ENCODE assay signal across 14 cellular contexts in the genomic region with DNA sequence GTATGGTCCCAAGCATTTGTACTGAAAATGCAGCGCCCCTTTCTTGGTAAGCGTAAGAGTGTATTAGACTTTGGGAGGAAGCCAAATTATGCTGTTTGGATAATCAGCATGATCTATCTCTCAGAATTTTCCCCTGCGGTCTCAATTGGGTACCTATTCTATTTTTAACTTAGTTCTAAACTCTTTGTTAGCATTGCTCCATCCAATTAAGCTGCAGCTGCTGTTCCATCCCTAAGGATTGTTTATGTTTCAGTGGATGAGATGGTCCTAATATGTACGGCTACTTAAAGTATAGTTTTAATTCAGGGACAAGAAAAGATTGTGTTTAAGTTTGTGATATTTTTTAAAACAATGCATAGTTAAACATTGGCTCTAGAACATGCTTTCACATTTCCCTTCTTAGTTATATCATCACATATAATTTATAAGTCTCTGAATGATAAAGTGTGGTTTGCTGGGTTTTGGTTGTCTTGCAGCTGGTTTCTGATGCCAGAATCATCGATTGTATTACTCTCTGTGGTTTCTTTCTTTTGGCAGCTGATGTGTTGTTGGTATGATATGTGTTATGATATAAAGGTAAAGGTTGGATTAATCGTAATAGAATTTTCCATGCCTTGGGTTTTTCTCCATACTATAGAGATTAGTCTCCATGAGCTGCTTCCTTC. TPM values are rescaled to one million over a fixed set of nuclear protein-coding genes. Genes with fewer than 3 reads are reported as not detected.
DNase-seq lines count a peak whose midpoint lies in the region; ATAC-seq and TF ChIP-seq lines count a peak whose summit lies in the region.
"Had no signal": no experiment of that assay in that cellular context is flagged by ENCODE, and none has a peak within 500 bp of the region (broad histone marks: within the 10 kb centered on the region; RNA-seq: fewer than 3 reads in every experiment).

No MANE protein-coding gene starts in this region.

- peak overlapping the region; percentile 9; the same call in 1 of the 2 replicates for H3K4me2 ChIP-seq in SK-N-SH

- H3K9me2 ChIP-seq in SK-N-SH: no peaks in the 10 kb centered on the region

- H3K27ac Mint-ChIP-seq in brain: peak overlapping the region in 3 of 5 experiments; percentile 51 to 76 (median 65)
- H3K27ac Mint-ChIP-seq in neural crest cell (ENCODE audit: unreplicated experiment): peak overlapping the region; percentile 28
- H3K27ac Mint-ChIP-seq: activated naive CD8-positive, alpha-beta T cell treated with anti-CD3 and anti-CD28 coated beads, Interleukin-2, amount 10 ng/mL, durations not matched to agents 7 days and 5 days had no signal

- ATAC-seq in SK-N-SH treated with all-trans-retinoic acid at 6 μM for 48 hours (no peak), GM19467 (IDR thresholded peaks at IDR 0.05; ENCODE audit: unreplicated experiment) (no peak)
- ATAC-seq: lower lobe of right lung had no signal

- no peaks in the 10 kb centered on the region for H3F3A ChIP-seq in SK-N-SH (replicated peaks; ENCODE audit: insufficient read depth)

- no peak for TF ChIP-seq RAD21 in SK-N-SH (IDR thresholded peaks at IDR 0.05; ENCODE audit: low read length)

- H3K4me1 ChIP-seq in SK-N-SH (ENCODE audit: control insufficient read depth in 1 of 2, insufficient read depth in 2 of 2, low read depth in 1 of 2, low read length in 1 of 2): peaks cover 7 to 16% of the 10 kb centered on the region in 2 experiments; a peak in 3 of 4 replicates

- peaks cover 6 to 16% of the 10 kb centered on the region in 2 experiments for H3K36me3 ChIP-seq in SK-N-SH (replicated peaks in 1 of 2; ENCODE audit: control insufficient read depth in 1 of 2, insufficient read depth in 2 of 2, low read length in 1 of 2)
- H3K36me3 ChIP-seq: lower lobe of right lung had no signal

- H3K4me1 Mint-ChIP-seq in brain: peaks cover 59% of the 10 kb centered on the region
- peaks cover 12% of the 10 kb centered on the region for H3K4me1 Mint-ChIP-seq in neural crest cell

- CTCF ChIA-PET in SK-N-SH (lab: Yijun Ruan, JAX): interaction anchor here (1.2 kb wide), 1 partner anchor 12 kb away, joined by 3 read pairs; no protein-coding TSS in a partner anchor

- H3K27me3 Mint-ChIP-seq in brain: no peaks in the 10 kb centered on the region
- H3K27me3 Mint-ChIP-seq in neural crest cell (ENCODE audit: low read depth): no peaks in the 10 kb centered on the region
- H3K27me3 Mint-ChIP-seq: activated naive CD8-positive, alpha-beta T cell treated with anti-CD3 and anti-CD28 coated beads, Interleukin-2, amount 10 ng/mL, durations not matched to agents 7 days and 5 days had no signal

- H2AFZ ChIP-seq in SK-N-SH (ENCODE audit: low read depth): no peak overlapping the region

- H4K20me1 ChIP-seq in SK-N-SH (ENCODE audit: insufficient read depth): peaks cover 44% of the 10 kb centered on the region

- H3K9me3 Mint-ChIP-seq in brain: no peaks in the 10 kb centered on the region
- H3K9me3 Mint-ChIP-seq in neural crest cell: no peaks in the 10 kb centered on the region
- H3K9me3 Mint-ChIP-seq: activated naive CD8-positive, alpha-beta T cell treated with anti-CD3 and anti-CD28 coated beads, Interleukin-2, amount 10 ng/mL, durations not matched to agents 7 days and 5 days had no signal

- no peak for DNase-seq in SK-N-SH
- DNase-seq in NCI-H69 (lab: John Stamatoyannopoulos, UW): peak; percentile 85
- DNase-seq in neural crest cell (ENCODE audit: low read depth, low spot score): no peak
- DNase-seq in activated CD8-positive, alpha-beta memory T cell treated with anti-CD3 and anti-CD28 coated beads, Interleukin-2, amount 50 U/mL, for 4 hours: no peak
- no peak for DNase-seq in NK-92 treated with Interleukin-12 subunit alpha and Interleukin-12 subunit beta, amount 100 ng/mL, for 24 hours (lab: John Stamatoyannopoulos, UW)
- DNase-seq: activated naive CD8-positive, alpha-beta T cell treated with anti-CD3 and anti-CD28 coated beads, Interleukin-2, amount 10 ng/mL, durations not matched to agents 7 days and 5 days; cerebellar nuclear complex; Karpas-422; lower lobe of right lung; NCI-H2171 treated with DMSO at 0.1 percent for 48 hours; stimulated activated CD4-positive, alpha-beta T cell treated with anti-CD3 and anti-CD28 coated beads, Interleukin-12 subunit alpha, Interleukin-12 subunit beta, amount 100 ng/mL, for 4 hours had no signal

- peaks cover 65% of the 10 kb centered on the region for H3K79me2 ChIP-seq in SK-N-SH (ENCODE audit: insufficient read depth)

- H3K27me3 ChIP-seq in SK-N-SH (ENCODE audit: insufficient read depth): no peaks in the 10 kb centered on the region

- no peak overlapping the region for H3K27ac ChIP-seq in SK-N-SH (ENCODE audit: low read depth in 2 of 2, low read length in 1 of 2)
- H3K27ac ChIP-seq: lower lobe of right lung had no signal

- TF ChIP-seq CTCF in SK-N-SH (IDR thresholded peaks at IDR 0.05): no peak
- no peak for TF ChIP-seq CTCF in brain (conservative IDR thresholded peaks at IDR 0.05)
- TF ChIP-seq CTCF in neural crest cell (conservative IDR thresholded peaks at IDR 0.05): no peak

- no peak for TF ChIP-seq EP300 in SK-N-SH (IDR thresholded peaks at IDR 0.05; ENCODE audit: borderline replicate concordance in 1 of 2, low read depth in 1 of 2, low read length in 1 of 2)

- H3K36me3 Mint-ChIP-seq in brain (peaks cover 13% of the 10 kb centered on the region), neural crest cell (ENCODE audit: low read depth) (peaks cover 2% of the 10 kb centered on the region)

- no peak overlapping the region for H3K4me3 ChIP-seq in SK-N-SH (ENCODE audit: low read depth in 2 of 2, low read length in 1 of 2)
- H3K4me3 ChIP-seq: lower lobe of right lung had no signal

- no peak overlapping the region for H3K9ac ChIP-seq in SK-N-SH

- H3K4me3 Mint-ChIP-seq in brain (peak overlapping the region in 2 of 5 experiments; percentile 26 to 33), neural crest cell (no peak overlapping the region)
- H3K4me3 Mint-ChIP-seq: activated naive CD8-positive, alpha-beta T cell treated with anti-CD3 and anti-CD28 coated beads, Interleukin-2, amount 10 ng/mL, durations not matched to agents 7 days and 5 days had no signal

- 66% methylated on average over 6 of the region's 6 CpGs for WGBS in SK-N-SH (ENCODE audit: low lambda C conversion rate)

- POLR2A ChIA-PET in SK-N-SH (lab: Yijun Ruan, JAX): no interaction called here

- no peaks in the 10 kb centered on the region for H3K9me3 ChIP-seq in SK-N-SH
- H3K9me3 ChIP-seq: lower lobe of right lung had no signal

TF ChIP-seq in SK-N-SH, 30 proteins besides CTCF, POLR2A, EP300 and RAD21 (continues in another document):
- TF ChIP-seq TEAD4 (IDR thresholded peaks at IDR 0.05; ENCODE audit: borderline replicate concordance, insufficient read depth) (no peak), TAF1 (IDR thresholded peaks at IDR 0.05; ENCODE audit: borderline replicate concordance, low read depth, low read length) (no peak), CHD2 (IDR thresholded peaks at IDR 0.05; ENCODE audit: low read length, partially characterized antibody) (no peak), RCOR1 (IDR thresholded peaks at IDR 0.05; ENCODE audit: low read length) (no peak), FOSL2 (IDR thresholded peaks at IDR 0.05; ENCODE audit: borderline replicate concordance, low read depth) (no peak), TCF12 (IDR thresholded peaks at IDR 0.05) (no peak), MXI1 (IDR thresholded peaks at IDR 0.05; ENCODE audit: low read depth, low read length) (no peak), ELF1 (IDR thresholded peaks at IDR 0.05) (no peak), GABPA (IDR thresholded peaks at IDR 0.05; ENCODE audit: low read depth) (no peak), SIN3A (IDR thresholded peaks at IDR 0.05; ENCODE audit: borderline replicate concordance, low read depth, low read length) (no peak), FOXJ3 (CRISPR knock-in tag; IDR thresholded peaks at IDR 0.05) (no peak), RXRA (IDR thresholded peaks at IDR 0.05; ENCODE audit: borderline replicate concordance, low read depth) (no peak), FOXM1 (IDR thresholded peaks at IDR 0.05; ENCODE audit: low read depth) (no peak)
- TF ChIP-seq, protein P1, sequence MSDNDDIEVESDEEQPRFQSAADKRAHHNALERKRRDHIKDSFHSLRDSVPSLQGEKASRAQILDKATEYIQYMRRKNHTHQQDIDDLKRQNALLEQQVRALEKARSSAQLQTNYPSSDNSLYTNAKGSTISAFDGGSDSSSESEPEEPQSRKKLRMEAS (IDR thresholded peaks at IDR 0.05; ENCODE audit: low read depth): no peak

TF ChIP-seq in SK-N-SH treated with all-trans-retinoic acid at 6 μM for 48 hours, 23 proteins besides CTCF, POLR2A, EP300 and RAD21 (continues in another document):
- TF ChIP-seq PPARA (CRISPR knock-in tag; IDR thresholded peaks at IDR 0.05; ENCODE audit: borderline replicate concordance): no peak
- no peak for TF ChIP-seq ZNF8 (CRISPR knock-in tag; IDR thresholded peaks at IDR 0.05)
- TF ChIP-seq RARB (CRISPR knock-in tag; IDR thresholded peaks at IDR 0.05): no peak
- no peak for TF ChIP-seq ZFP30 (CRISPR knock-in tag; IDR thresholded peaks at IDR 0.05)
- TF ChIP-seq ZNF565 (CRISPR knock-in tag; conservative IDR thresholded peaks at IDR 0.05; ENCODE audit: low read depth): no peak
- TF ChIP-seq BACH2 (CRISPR knock-in tag; IDR thresholded peaks at IDR 0.05; ENCODE audit: borderline replicate concordance): no peak
- no peak for TF ChIP-seq ISL1 (CRISPR knock-in tag; IDR thresholded peaks at IDR 0.05)
- no peak for TF ChIP-seq TOX (CRISPR knock-in tag; IDR thresholded peaks at IDR 0.05; ENCODE audit: borderline replicate concordance)

RNA-seq across cellular contexts. Expression of a gene that starts 15.1 kb away (rescaled TPM):
- polyA plus RNA-seq in SK-N-SH (2012; rRNA removed): 143 and 150 TPM in 2 replicates
- 165 and 183 TPM in 2 replicates for polyA plus RNA-seq in SK-N-SH (2012; cell fraction: cytosol; rRNA removed)
- 92.1 and 115 TPM in 2 replicates for polyA plus RNA-seq in SK-N-SH (2012; cell fraction: nucleus; rRNA removed)
- 123 TPM for polyA plus RNA-seq in brain (ENCODE audit: insufficient read depth, low read depth, low replicate concordance)
- 92.6 and 100 TPM in 2 replicates for total RNA-seq in neural crest cell

RNA-seq across cellular contexts. Expression of a gene that starts 16.4 kb away (rescaled TPM):
- 3.7 and 4.6 TPM in 2 replicates for polyA plus RNA-seq in SK-N-SH (2012; rRNA removed)
- 4.8 and 5.0 TPM in 2 replicates for polyA plus RNA-seq in SK-N-SH (2012; cell fraction: cytosol; rRNA removed)
- 2.5 and 3.7 TPM in 2 replicates for polyA plus RNA-seq in SK-N-SH (2012; cell fraction: nucleus; rRNA removed)
- 12.1 TPM for polyA plus RNA-seq in brain (ENCODE audit: insufficient read depth, low read depth, low replicate concordance)
- 9.4 and 9.6 TPM in 2 replicates for total RNA-seq in neural crest cell
